ENCODE assay signal across 8 cellular contexts in the genomic region with DNA sequence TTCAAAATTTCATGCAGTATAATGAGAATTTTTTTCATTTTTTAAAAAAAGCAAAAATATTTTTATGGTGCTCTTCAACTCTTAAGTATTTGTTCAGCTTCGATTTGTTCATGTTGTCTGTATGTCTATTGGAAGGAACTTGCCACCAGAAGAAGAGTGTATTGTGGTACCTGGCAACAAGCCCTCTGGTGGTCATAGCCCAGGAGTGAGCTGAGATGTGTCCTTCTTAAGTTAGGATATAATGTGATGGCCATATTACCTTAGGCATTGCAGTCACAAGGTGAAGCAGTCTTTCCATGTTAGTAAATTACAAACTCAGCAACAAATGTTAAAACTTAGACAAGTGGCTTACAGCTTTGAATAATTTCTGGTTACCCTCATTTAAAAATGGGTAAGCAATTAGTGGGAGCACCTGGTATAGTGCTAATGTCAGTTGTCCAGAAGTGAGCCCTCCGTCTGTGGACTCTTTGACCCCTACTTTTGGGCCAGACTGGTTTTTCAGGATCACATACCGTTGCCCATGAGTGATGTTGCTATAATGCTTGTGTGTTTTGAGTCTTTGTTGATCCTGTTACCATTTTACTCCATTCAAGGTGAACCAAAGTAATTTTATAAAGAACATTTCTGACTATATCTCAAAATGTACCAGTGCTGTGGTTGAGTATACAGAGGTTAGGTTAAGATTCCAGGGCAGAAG. TPM values are rescaled to one million over a fixed set of nuclear protein-coding genes. Genes with fewer than 3 reads are reported as not detected.
DNase-seq lines count a peak whose midpoint lies in the region; ATAC-seq and TF ChIP-seq lines count a peak whose summit lies in the region.

No MANE protein-coding gene starts in this region.

- CTCF ChIA-PET in activated naive CD4-positive, alpha-beta T cell treated with anti-CD3 and anti-CD28 coated beads, Interleukin-2, amount 10 ng/mL, durations not matched to agents 7 days and 5 days (lab: Charles Lee) = interaction anchor here (1.1 to 1.6 kb wide), 4 partner anchors 22 to 138 kb away, joined by 3 to 7 read pairs (median 4); no protein-coding TSS in a partner anchor

- peak; percentile 49 for TF ChIP-seq CTCF in neural crest cell (conservative IDR thresholded peaks at IDR 0.05)

- H3K4me1 Mint-ChIP-seq in activated naive CD4-positive, alpha-beta T cell treated with anti-CD3 and anti-CD28 coated beads, Interleukin-2, amount 10 ng/mL, durations not matched to agents 7 days and 5 days = no peaks in the 10 kb centered on the region
- peaks cover 2% of the 10 kb centered on the region for H3K4me1 Mint-ChIP-seq in neural crest cell
- no peaks in the 10 kb centered on the region for H3K4me1 Mint-ChIP-seq in activated T-helper 2 cell treated with anti-CD3 and anti-CD28 coated beads, Interferon-gamma antibody, Interleukin-2, Interleukin-4, amounts not matched to agents 10 μg/mL and 5 μg/mL and 100 μg/mL, durations not matched to agents 14 hours and 24 hours and 36 hours (ENCODE audit: low read depth)

- no peaks in the 10 kb centered on the region for H3K9me3 Mint-ChIP-seq in activated naive CD4-positive, alpha-beta T cell treated with anti-CD3 and anti-CD28 coated beads, Interleukin-2, amount 10 ng/mL, durations not matched to agents 7 days and 5 days
- H3K9me3 Mint-ChIP-seq in activated naive CD4-positive, alpha-beta T cell treated with anti-CD3 and anti-CD28 coated beads, Interleukin-2, amount 50 U/mL, for 72 hours = peaks cover 0 to 5% of the 10 kb centered on the region in 2 donors
- H3K9me3 Mint-ChIP-seq in neural crest cell = no peaks in the 10 kb centered on the region
- no peaks in the 10 kb centered on the region for H3K9me3 Mint-ChIP-seq in activated T-helper 2 cell treated with anti-CD3 and anti-CD28 coated beads, Interferon-gamma antibody, Interleukin-2, Interleukin-4, amounts not matched to agents 10 μg/mL and 5 μg/mL and 100 μg/mL, durations not matched to agents 14 hours and 24 hours and 36 hours

- H3K27ac Mint-ChIP-seq in activated naive CD4-positive, alpha-beta T cell treated with anti-CD3 and anti-CD28 coated beads, Interleukin-2, amount 10 ng/mL, durations not matched to agents 7 days and 5 days = no peak overlapping the region
- no peak overlapping the region for H3K27ac Mint-ChIP-seq in activated naive CD4-positive, alpha-beta T cell treated with anti-CD3 and anti-CD28 coated beads, Interleukin-2, amount 50 U/mL, for 72 hours
- no peak overlapping the region for H3K27ac Mint-ChIP-seq in neural crest cell (ENCODE audit: unreplicated experiment)
- H3K27ac Mint-ChIP-seq in activated T-helper 2 cell treated with anti-CD3 and anti-CD28 coated beads, Interferon-gamma antibody, Interleukin-2, Interleukin-4, amounts not matched to agents 10 μg/mL and 5 μg/mL and 100 μg/mL, durations not matched to agents 14 hours and 24 hours and 36 hours = no peak overlapping the region

- H3K4me3 Mint-ChIP-seq in activated naive CD4-positive, alpha-beta T cell treated with anti-CD3 and anti-CD28 coated beads, Interleukin-2, amount 10 ng/mL, durations not matched to agents 7 days and 5 days = no peak overlapping the region
- no peak overlapping the region for H3K4me3 Mint-ChIP-seq in neural crest cell
- no peak overlapping the region for H3K4me3 Mint-ChIP-seq in activated T-helper 2 cell treated with anti-CD3 and anti-CD28 coated beads, Interferon-gamma antibody, Interleukin-2, Interleukin-4, amounts not matched to agents 10 μg/mL and 5 μg/mL and 100 μg/mL, durations not matched to agents 14 hours and 24 hours and 36 hours (ENCODE audit: low read depth)

- peak; percentile 36 for DNase-seq in activated naive CD4-positive, alpha-beta T cell treated with anti-CD3 and anti-CD28 coated beads, Interleukin-2, amount 10 ng/mL, durations not matched to agents 7 days and 5 days
- no peak for DNase-seq in activated naive CD4-positive, alpha-beta T cell treated with anti-CD3 and anti-CD28 coated beads, Interleukin-2, amount 50 U/mL, for 72 hours (ENCODE audit: low spot score in 2 of 2)
- peak; percentile 22 for DNase-seq in SK-N-DZ (ENCODE audit: low spot score)
- no peak for DNase-seq in neural crest cell (ENCODE audit: low read depth, low spot score)
- no peak for DNase-seq in activated T-helper 2 cell treated with anti-CD3 and anti-CD28 coated beads, Interferon-gamma antibody, Interleukin-2, Interleukin-4, amounts not matched to agents 10 μg/mL and 5 μg/mL and 100 μg/mL, durations not matched to agents 14 hours and 24 hours and 36 hours (ENCODE audit: low spot score)
- no peak for DNase-seq in activated gamma-delta T cell (lab: John Stamatoyannopoulos, UW)

- intact Hi-C loops in activated T-helper 2 cell treated with anti-CD3 and anti-CD28 coated beads, Interferon-gamma antibody, Interleukin-2, Interleukin-4, amounts not matched to agents 10 μg/mL and 5 μg/mL and 100 μg/mL, durations not matched to agents 14 hours and 24 hours and 36 hours (cut with micrococcal nuclease) = loop anchor here (1.0 kb wide), 1 partner anchor 137 kb away; no protein-coding TSS in a partner anchor

- ATAC-seq in activated naive CD4-positive, alpha-beta T cell treated with anti-CD3 and anti-CD28 coated beads, Interleukin-2, amount 50 U/mL, for 72 hours = no peak
- ATAC-seq in HG02763 (IDR thresholded peaks at IDR 0.05; ENCODE audit: unreplicated experiment) = peak; percentile 68
- no peak for ATAC-seq in GM18520 (IDR thresholded peaks at IDR 0.05; ENCODE audit: unreplicated experiment)

- no peaks in the 10 kb centered on the region for H3K27me3 Mint-ChIP-seq in activated naive CD4-positive, alpha-beta T cell treated with anti-CD3 and anti-CD28 coated beads, Interleukin-2, amount 10 ng/mL, durations not matched to agents 7 days and 5 days
- H3K27me3 Mint-ChIP-seq in neural crest cell (ENCODE audit: low read depth) = no peaks in the 10 kb centered on the region
- H3K27me3 Mint-ChIP-seq in activated T-helper 2 cell treated with anti-CD3 and anti-CD28 coated beads, Interferon-gamma antibody, Interleukin-2, Interleukin-4, amounts not matched to agents 10 μg/mL and 5 μg/mL and 100 μg/mL, durations not matched to agents 14 hours and 24 hours and 36 hours (ENCODE audit: low read depth) = peaks cover 3% of the 10 kb centered on the region

- no peaks in the 10 kb centered on the region for H3K36me3 Mint-ChIP-seq in activated naive CD4-positive, alpha-beta T cell treated with anti-CD3 and anti-CD28 coated beads, Interleukin-2, amount 10 ng/mL, durations not matched to agents 7 days and 5 days
- H3K36me3 Mint-ChIP-seq in activated naive CD4-positive, alpha-beta T cell treated with anti-CD3 and anti-CD28 coated beads, Interleukin-2, amount 50 U/mL, for 72 hours = no peaks in the 10 kb centered on the region
- peaks cover 11% of the 10 kb centered on the region for H3K36me3 Mint-ChIP-seq in neural crest cell (ENCODE audit: low read depth)
- H3K36me3 Mint-ChIP-seq in activated T-helper 2 cell treated with anti-CD3 and anti-CD28 coated beads, Interferon-gamma antibody, Interleukin-2, Interleukin-4, amounts not matched to agents 10 μg/mL and 5 μg/mL and 100 μg/mL, durations not matched to agents 14 hours and 24 hours and 36 hours (ENCODE audit: low read depth) = no peaks in the 10 kb centered on the region

RNA-seq across cellular contexts. Expression of a gene that starts 57.4 kb away (rescaled TPM):
- total RNA-seq in activated naive CD4-positive, alpha-beta T cell treated with anti-CD3 and anti-CD28 coated beads, Interleukin-2, amount 50 U/mL, for 72 hours = 10 to 100 TPM in 1 of 2 donors, 1 to 10 TPM in 1; 4.7 to 42.5 TPM
- polyA plus RNA-seq in SK-N-DZ (2014; cell fraction: cytosol; rRNA removed) = 68.1 and 73.9 TPM in 2 replicates
- polyA plus RNA-seq in SK-N-DZ (2014; cell fraction: nucleus; rRNA removed) = 80.6 and 87.8 TPM in 2 replicates
- 107 and 116 TPM in 2 replicates for total RNA-seq in neural crest cell
- 7.0 and 12.2 TPM in 2 replicates for total RNA-seq in activated T-helper 2 cell treated with anti-CD3 and anti-CD28 coated beads, Interferon-gamma antibody, Interleukin-2, Interleukin-4, amounts not matched to agents 10 μg/mL and 5 μg/mL and 100 μg/mL, durations not matched to agents 14 hours and 24 hours and 36 hours

Comparison
In these comparisons a context has a peak if more than half of its experiments do, and no peak if none do; other contexts are left out.
1. DNase-seq: peak in activated naive CD4-positive, alpha-beta T cell treated with anti-CD3 and anti-CD28 coated beads, Interleukin-2, amount 10 ng/mL, durations not matched to agents 7 days and 5 days (single experiment) and SK-N-DZ (single experiment); none in activated naive CD4-positive, alpha-beta T cell treated with anti-CD3 and anti-CD28 coated beads, Interleukin-2, amount 50 U/mL, for 72 hours (0 of 2), neural crest cell (single experiment), activated T-helper 2 cell treated with anti-CD3 and anti-CD28 coated beads, Interferon-gamma antibody, Interleukin-2, Interleukin-4, amounts not matched to agents 10 μg/mL and 5 μg/mL and 100 μg/mL, durations not matched to agents 14 hours and 24 hours and 36 hours (single experiment) and activated gamma-delta T cell (single experiment).